In the genomic region with DNA sequence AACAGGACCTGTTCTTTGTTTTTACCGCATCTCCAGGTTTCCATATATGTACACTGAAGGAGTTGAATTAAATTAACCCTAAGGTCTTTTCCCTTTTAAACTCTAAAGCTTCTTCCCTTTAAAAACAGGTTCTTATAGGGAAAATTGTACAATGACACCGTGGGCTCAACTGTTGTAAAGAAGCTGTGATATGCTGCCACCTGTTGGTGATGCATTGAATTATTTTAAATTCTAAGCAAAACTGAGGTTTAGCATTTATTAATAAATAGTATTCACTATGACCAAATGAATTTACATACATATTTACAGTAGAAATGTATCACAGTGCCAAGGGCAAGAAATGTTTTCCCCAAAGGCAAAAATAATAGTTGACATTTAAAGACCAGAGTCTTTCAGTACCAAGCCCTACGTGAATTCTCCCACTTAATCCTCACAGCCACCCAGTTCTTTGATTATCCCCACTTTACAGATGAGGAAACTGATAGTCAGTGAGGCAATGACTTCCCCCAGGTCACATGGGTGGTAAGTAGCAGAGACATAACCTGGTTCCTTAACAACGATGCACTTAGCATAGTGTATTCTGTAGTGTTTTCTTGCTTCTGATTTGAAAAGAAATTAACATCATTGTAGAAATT, we compare ENCODE assay signal across 8 cellular contexts. TPM values are rescaled to one million over a fixed set of nuclear protein-coding genes. Genes with fewer than 3 reads are reported as not detected.
DNase-seq lines count a peak whose midpoint lies in the region; ATAC-seq lines count a peak whose summit lies in the region.

No MANE protein-coding gene starts in this region.

- no peaks in the 10 kb centered on the region for H3K27me3 ChIP-seq in trophoblast cell (ENCODE audit: insufficient read depth, low read length)

- H2AFZ ChIP-seq in trophoblast cell (ENCODE audit: insufficient read depth, low read length, poor library complexity), result no peak overlapping the region

- no peak overlapping the region for H2BK120ac ChIP-seq in trophoblast cell (ENCODE audit: insufficient read depth, low read length, poor library complexity)

- H3K14ac ChIP-seq in trophoblast cell (ENCODE audit: low read length), result no peak overlapping the region

- H4K8ac ChIP-seq in trophoblast cell (ENCODE audit: low read depth, low read length), result no peak overlapping the region

- no peak overlapping the region for H3K18ac ChIP-seq in trophoblast cell (ENCODE audit: low read length)

- H3K9ac ChIP-seq in trophoblast cell (ENCODE audit: low read length), result no peak overlapping the region

- no peak overlapping the region for H2BK5ac ChIP-seq in trophoblast cell (ENCODE audit: low read depth, low read length, poor library complexity)

- H3K9me3 ChIP-seq in trophoblast cell (ENCODE audit: insufficient read depth, low read depth, low read length), result no peaks in the 10 kb centered on the region

- H3K23ac ChIP-seq in trophoblast cell (ENCODE audit: low read length), result no peak overlapping the region

- no peaks in the 10 kb centered on the region for H3K79me2 ChIP-seq in trophoblast cell (ENCODE audit: control insufficient read depth, insufficient read depth, low read length, poor library complexity)

- WGBS in trophoblast cell (ENCODE audit: extremely low coverage, insufficient coverage, insufficient read length), result no CpG with 5 or more reads among the region's 4 CpGs

- ATAC-seq in GM18861 (IDR thresholded peaks at IDR 0.05; ENCODE audit: unreplicated experiment), result no peak

- no peaks in the 10 kb centered on the region for H3K4me1 ChIP-seq in trophoblast cell (ENCODE audit: control insufficient read depth in 1 of 2, insufficient read depth in 2 of 2, low read length in 2 of 2)

- H3K4ac ChIP-seq in trophoblast cell (ENCODE audit: low read depth, low read length), result no peak overlapping the region

- H3K27ac ChIP-seq in trophoblast cell (ENCODE audit: low read depth, low read length), result no peak overlapping the region

- H3K4me2 ChIP-seq in trophoblast cell (ENCODE audit: low read length), result no peak overlapping the region

- DNase-seq in NCI-H2107 treated with DMSO at 0.1 percent for 48 hours (lab: John Stamatoyannopoulos, UW; ENCODE audit: unreplicated experiment) (peak; percentile 25), NCI-H2107 (lab: John Stamatoyannopoulos, UW) (no peak), M059J (ENCODE audit: low read depth) (peak; percentile 47), SW480 (ENCODE audit: low spot score) (peak; percentile 22), fibroblast of the conjunctiva (ENCODE audit: low read depth) (peak; percentile 33), trophoblast cell (peak; percentile 4 to 84)
- no peak for DNase-seq in activated naive CD4-positive, alpha-beta T cell treated with Interleukin-2 at 50 U/mL for 16 hours

- H2AK5ac ChIP-seq in trophoblast cell (ENCODE audit: low read length), result no peak overlapping the region

- no peak overlapping the region for H4K12ac ChIP-seq in trophoblast cell (ENCODE audit: low read depth, low read length)

- no peak overlapping the region for H2BK12ac ChIP-seq in trophoblast cell (ENCODE audit: low read length)

- no peak overlapping the region for H4K91ac ChIP-seq in trophoblast cell (ENCODE audit: low read depth, low read length)

- H3K4me3 ChIP-seq in trophoblast cell (ENCODE audit: low read depth, low read length), result no peak overlapping the region

- no peaks in the 10 kb centered on the region for H3K36me3 ChIP-seq in trophoblast cell (ENCODE audit: control insufficient read depth in 1 of 2, insufficient read depth in 2 of 2, low read length in 2 of 2)

- H3K79me1 ChIP-seq in trophoblast cell (ENCODE audit: low read length), result no peaks in the 10 kb centered on the region

RNA-seq across cellular contexts. Expression of a gene that starts 35.7 kb away (rescaled TPM):
- total RNA-seq in M059J (2014; rRNA removed; shearing (Covaris generic)), result 106 and 117 TPM in 2 replicates
- 49.9 and 53.1 TPM in 2 replicates for polyA plus RNA-seq in trophoblast cell (2013)

Comparison
In these comparisons a context has a peak if more than half of its experiments do, and no peak if none do; other contexts are left out.
1. DNase-seq: peak in NCI-H2107 treated with DMSO at 0.1 percent for 48 hours (single experiment), M059J (single experiment), SW480 (single experiment), fibroblast of the conjunctiva (single experiment) and trophoblast cell (2 of 2); none in NCI-H2107 (single experiment) and activated naive CD4-positive, alpha-beta T cell treated with Interleukin-2 at 50 U/mL for 16 hours (single experiment).